Comparison of ENCODE assay signal across 15 cellular contexts in the genomic region with DNA sequence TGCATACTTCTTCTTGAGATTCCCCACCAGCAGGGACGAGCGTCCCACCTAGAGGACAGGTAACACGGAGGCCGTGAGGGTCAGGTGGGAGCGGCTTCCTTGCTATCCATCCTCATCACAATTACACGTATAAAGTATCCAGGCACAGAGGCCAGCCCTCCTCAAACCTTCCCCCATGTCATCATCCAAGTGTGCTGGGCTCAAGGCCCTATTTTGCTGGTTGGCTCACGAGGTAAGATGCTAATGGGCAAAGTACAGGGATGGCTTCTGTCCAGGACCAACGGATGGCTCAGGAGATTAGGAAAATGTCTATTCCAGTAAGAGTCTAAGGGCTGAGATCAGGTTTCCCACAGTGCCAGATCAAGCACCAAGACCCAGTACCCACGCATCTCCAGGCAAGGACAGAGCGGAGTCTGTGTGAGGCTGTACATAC. TPM values are rescaled to one million over a fixed set of nuclear protein-coding genes. Genes with fewer than 3 reads are reported as not detected.
DNase-seq lines count a peak whose midpoint lies in the region; ATAC-seq and TF ChIP-seq lines count a peak whose summit lies in the region.
"Had no signal": no experiment of that assay in that cellular context is flagged by ENCODE, and none has a peak within 500 bp of the region (broad histone marks: within the 10 kb centered on the region; RNA-seq: fewer than 3 reads in every experiment).

No MANE protein-coding gene starts in this region.

- H3K9me3 ChIP-seq in thoracic aorta (no peaks in the 10 kb centered on the region), ovary (no peaks in the 10 kb centered on the region)

- H3K27me3 ChIP-seq in thoracic aorta (replicated peaks; ENCODE audit: insufficient read depth) (no peaks in the 10 kb centered on the region), ovary (no peaks in the 10 kb centered on the region)

- H3K36me3 ChIP-seq in thoracic aorta: peaks cover 63% of the 10 kb centered on the region
- no peaks in the 10 kb centered on the region for H3K36me3 ChIP-seq in ovary

- H3K27ac ChIP-seq in cingulate gyrus (ENCODE audit: low read depth, low read length) (peak overlapping the region; percentile 67), thoracic aorta (peak overlapping the region; percentile 76 to 95), ovary (no peak overlapping the region)
- H3K27ac ChIP-seq: 22Rv1 had no signal

- no peak for TF ChIP-seq CTCF in thoracic aorta (IDR thresholded peaks at IDR 0.05)
- no peak for TF ChIP-seq CTCF in ovary (IDR thresholded peaks at IDR 0.05)

- TF ChIP-seq POLR2A in ovary (IDR thresholded peaks at IDR 0.05): no peak

- 71 to 74% (median 74%) methylated on average over 10 of the region's 10 CpGs for WGBS in ovary, 3 donors

- H3K4me1 ChIP-seq in thoracic aorta (ENCODE audit: control insufficient read depth in 1 of 2, low read depth in 2 of 2): peaks cover 70 to 76% of the 10 kb centered on the region in 2 donors
- peaks cover 15% of the 10 kb centered on the region for H3K4me1 ChIP-seq in ovary (ENCODE audit: insufficient read depth)

- intact Hi-C loops in ovary (cut with DNase I): no loop called here

- H3K4me3 ChIP-seq in thoracic aorta: no peak overlapping the region
- H3K4me3 ChIP-seq in ovary: no peak overlapping the region

- TF ChIP-seq EP300 in ovary (IDR thresholded peaks at IDR 0.05): no peak

- ATAC-seq in thoracic aorta (ENCODE audit: insufficient number of reproducible peaks, low FRiP score, low read depth): no peak
- ATAC-seq: natural killer cell, T-cell had no signal

- peak; percentile 31 for DNase-seq in DMS 273 (lab: John Stamatoyannopoulos, UW; ENCODE audit: unreplicated experiment)
- no peak for DNase-seq in DMS 273 treated with DMSO at 0.1 percent for 48 hours (lab: John Stamatoyannopoulos, UW)
- DNase-seq in mesenteric fat pad (ENCODE audit: low spot score): peak; percentile 49
- no peak for DNase-seq in thoracic aorta (ENCODE audit: low spot score)
- DNase-seq in ovary: no peak
- no peak for DNase-seq in hepatic stellate cell (ENCODE audit: low spot score)
- no peak for DNase-seq in NCI-H146 treated with DMSO at 0.1 percent for 48 hours (lab: John Stamatoyannopoulos, UW; ENCODE audit: unreplicated experiment)
- DNase-seq: activated CD8-positive, alpha-beta memory T cell treated with anti-CD3 and anti-CD28 coated beads for 24 hours; DND-41; natural killer cell; NCI-H446 treated with DMSO at 0.1 percent for 48 hours; T-cell had no signal

RNA-seq across cellular contexts. Expression of a gene that starts 11.5 kb away (rescaled TPM):
- total RNA-seq in mesenteric fat pad (not detected), thoracic aorta (under 1 TPM; 0.54 to 0.71 TPM), ovary (not detected)
- polyA plus RNA-seq in ovary: not detected
- total RNA-seq: glomerular endothelial cell, natural killer cell had no signal

Comparison
In these comparisons a context has a peak if more than half of its experiments do, and no peak if none do; other contexts are left out.
1. DNase-seq: peak in DMS 273 (single experiment) and mesenteric fat pad (single experiment); none in DMS 273 treated with DMSO at 0.1 percent for 48 hours (single experiment), thoracic aorta (single experiment), ovary (0 of 5), hepatic stellate cell (single experiment) and NCI-H146 treated with DMSO at 0.1 percent for 48 hours (single experiment).
2. H3K27ac ChIP-seq: peak in cingulate gyrus (single experiment) and thoracic aorta (2 of 2); none in ovary (0 of 2).